12 cellular contexts compared by ENCODE assay signal in genomic region chr3:112647122-112647521, GRCh38. TPM values are rescaled to one million over a fixed set of nuclear protein-coding genes. Genes with fewer than 3 reads are reported as not detected.
DNase-seq lines count a peak whose midpoint lies in the region; ATAC-seq, FAIRE-seq and TF ChIP-seq lines count a peak whose summit lies in the region.
"Had no signal": no experiment of that assay in that cellular context is flagged by ENCODE, and none has a peak within 500 bp of the region (broad histone marks: within the 10 kb centered on the region; RNA-seq: fewer than 3 reads in every experiment).

No MANE protein-coding gene starts in this region.

- no peak for TF ChIP-seq POLR2A in endothelial cell of umbilical vein (IDR thresholded peaks at IDR 0.05; ENCODE audit: low read depth, low read length)

- no peak for FAIRE-seq in endothelial cell of umbilical vein (lab: Jason Lieb, UNC)

- no peaks in the 10 kb centered on the region for H4K20me1 ChIP-seq in endothelial cell of umbilical vein (replicated peaks; ENCODE audit: control insufficient read depth, extremely low read depth, insufficient read depth, low read length)

- POLR2A ChIA-PET in endothelial cell of umbilical vein (lab: Charles Lee): no interaction called here

- CTCF ChIA-PET in endothelial cell of umbilical vein (lab: Charles Lee): interaction anchor here (1.0 to 7.9 kb wide), 4 partner anchors 65 to 333 kb away, joined by 4 to 95 read pairs (median 6); no protein-coding TSS in a partner anchor

- no peak overlapping the region for H3K4me2 ChIP-seq in endothelial cell of umbilical vein (ENCODE audit: insufficient read depth, low read length)

- no peaks in the 10 kb centered on the region for H3K27me3 ChIP-seq in endothelial cell of umbilical vein (ENCODE audit: control insufficient read depth in 2 of 2, insufficient read depth in 2 of 2, low read length in 2 of 2)

- dilution Hi-C loops in endothelial cell of umbilical vein (cut with MboI; ENCODE audit: extremely low pct_ligation_motif_present, low sequenced_read_pairs): no loop called here

- ATAC-seq in T-helper 17 cell: no peak
- ATAC-seq: natural killer cell treated with Interleukin-12 subunit alpha and Interleukin-12 subunit beta and Interleukin-15 and Interleukin-18, amount 100 ng/mL, for 72 hours had no signal

- no peak overlapping the region for H3K9ac ChIP-seq in endothelial cell of umbilical vein (replicated peaks; ENCODE audit: extremely low read depth, insufficient read depth, low read length)

- H3K27ac Mint-ChIP-seq in T-helper 17 cell: no peak overlapping the region

- peaks cover 11% of the 10 kb centered on the region for H3K27me3 Mint-ChIP-seq in T-helper 17 cell

- H3K4me3 Mint-ChIP-seq in T-helper 17 cell: no peak overlapping the region
- H3K4me3 Mint-ChIP-seq: natural killer cell treated with Interleukin-12 subunit alpha and Interleukin-12 subunit beta and Interleukin-15 and Interleukin-18, amount 100 ng/mL, for 72 hours had no signal

- H3K9me1 ChIP-seq in endothelial cell of umbilical vein (replicated peaks; ENCODE audit: control insufficient read depth, extremely low read depth, insufficient read depth, low read length): no peaks in the 10 kb centered on the region

- no peak for TF ChIP-seq CTCF in endothelial cell of umbilical vein (IDR thresholded peaks at IDR 0.05; ENCODE audit: extremely low read depth in 1 of 2, insufficient read depth in 1 of 2, low read depth in 1 of 2, low read length in 2 of 2)

- H3K4me1 ChIP-seq in endothelial cell of umbilical vein (ENCODE audit: control insufficient read depth, extremely low read depth, insufficient read depth, low read length): peaks cover 6% of the 10 kb centered on the region

- H3K4me1 Mint-ChIP-seq in T-helper 17 cell: peaks cover 14% of the 10 kb centered on the region

- BruUV-seq in endothelial cell of umbilical vein (replicated peaks; lab: Mats Ljungman, UMichigan): no TSS peak

- H3K27ac ChIP-seq in endothelial cell of umbilical vein (ENCODE audit: insufficient read depth, low read depth, low read length) (no peak overlapping the region), caudate nucleus (ENCODE audit: low read depth, low read length) (no peak overlapping the region)

- H3K79me2 ChIP-seq in endothelial cell of umbilical vein (ENCODE audit: control insufficient read depth, insufficient read depth, low read length): no peaks in the 10 kb centered on the region

- peak; percentile 66 for DNase-seq in AG08396 (ENCODE audit: low spot score)
- peak; percentile 96 for DNase-seq in LHCN-M2 (ENCODE audit: low read depth)
- peak; percentile 35 for DNase-seq in endothelial cell of umbilical vein (ENCODE audit: low read depth, low spot score)
- DNase-seq in lung microvascular endothelial cell (ENCODE audit: low read depth in 2 of 2): peak; percentile 24 to 51
- DNase-seq in pons (ENCODE audit: low spot score): no peak
- no peak for DNase-seq in caudate nucleus (lab: John Stamatoyannopoulos, UW)
- DNase-seq in amygdala (lab: John Stamatoyannopoulos, UW): no peak
- no peak for DNase-seq in T-helper 17 cell
- DNase-seq: COR-L47; effector memory CD4-positive, alpha-beta T cell; NCI-H2107 had no signal

- H3K36me3 Mint-ChIP-seq in T-helper 17 cell (ENCODE audit: low read depth): peaks cover 3% of the 10 kb centered on the region
- H3K36me3 Mint-ChIP-seq: natural killer cell treated with Interleukin-12 subunit alpha and Interleukin-12 subunit beta and Interleukin-15 and Interleukin-18, amount 100 ng/mL, for 72 hours had no signal

- intact Hi-C loops in endothelial cell of umbilical vein (cut with micrococcal nuclease): no loop called here

- H3K4me3 ChIP-seq in endothelial cell of umbilical vein (replicated peaks in 1 of 3; ENCODE audit: insufficient read depth in 1 of 3, low read depth in 1 of 3, low read length in 3 of 3): no peak overlapping the region

- H3K36me3 ChIP-seq in endothelial cell of umbilical vein (ENCODE audit: control insufficient read depth in 2 of 2, extremely low read depth in 1 of 2, insufficient read depth in 2 of 2, low read length in 2 of 2): no peaks in the 10 kb centered on the region

- H3K9me3 ChIP-seq in endothelial cell of umbilical vein (replicated peaks; ENCODE audit: control insufficient read depth, insufficient read depth, low read length) (no peaks in the 10 kb centered on the region), T-helper 17 cell (ENCODE audit: control insufficient read depth, low read length, poor library complexity, severe bottlenecking) (no peaks in the 10 kb centered on the region)

- no peak overlapping the region for H2AFZ ChIP-seq in endothelial cell of umbilical vein (ENCODE audit: low read depth, low read length)

TF ChIP-seq in endothelial cell of umbilical vein, 7 proteins besides CTCF, POLR2A, EP300 and RAD21:
- TF ChIP-seq GATA2 (IDR thresholded peaks at IDR 0.05; ENCODE audit: insufficient read depth, insufficient read length, low read depth, low read length) (no peak), FOS (IDR thresholded peaks at IDR 0.05; ENCODE audit: borderline replicate concordance, insufficient read depth, low read length) (no peak), POLR2AphosphoS5 (IDR thresholded peaks at IDR 0.05; ENCODE audit: insufficient read depth, low read depth, low read length) (no peak), MAX (IDR thresholded peaks at IDR 0.05; ENCODE audit: insufficient read depth, insufficient read length) (no peak), MYC (IDR thresholded peaks at IDR 0.05; ENCODE audit: low read depth, low read length) (no peak), EZH2 (IDR thresholded peaks at IDR 0.05; ENCODE audit: borderline replicate concordance, low read depth, low read length, severe bottlenecking) (no peak), JUN (IDR thresholded peaks at IDR 0.05; ENCODE audit: borderline replicate concordance, insufficient read depth, insufficient read length, low read depth) (no peak)

RNA-seq across cellular contexts. Expression of gene CCDC80, which starts 6.2 kb away (rescaled TPM):
- total RNA-seq in LHCN-M2 (2014; rRNA removed) (96.0 and 137 TPM in 2 replicates), endothelial cell of umbilical vein (59.3 and 77.2 TPM in 2 replicates), lung microvascular endothelial cell (5.2 and 14.4 TPM in 2 replicates), T-helper 17 cell (not detected)
- 544 TPM for polyA plus RNA-seq in LHCN-M2 (2012)
- 18.5 and 28.4 TPM in 2 replicates for polyA plus RNA-seq in endothelial cell of umbilical vein
- polyA plus RNA-seq in endothelial cell of umbilical vein (2011; cell fraction: cytosol; rRNA removed): 30.5 and 33.6 TPM in 2 replicates
- polyA plus RNA-seq in endothelial cell of umbilical vein (2011; cell fraction: nucleus; rRNA removed): 26.1 and 32.0 TPM in 2 replicates
- polyA plus RNA-seq in endothelial cell of umbilical vein (2012): 60.7 and 70.8 TPM in 2 replicates
- 41.9 and 60.5 TPM in 2 replicates for polyA minus RNA-seq in endothelial cell of umbilical vein
- polyA minus RNA-seq in endothelial cell of umbilical vein (2011; cell fraction: cytosol; rRNA and poly(A)+ RNA removed): not detected
- polyA minus RNA-seq in endothelial cell of umbilical vein (2011; cell fraction: nucleus; rRNA and poly(A)+ RNA removed): 15.3 and 24.0 TPM in 2 replicates

Comparison
In these comparisons a context has a peak if more than half of its experiments do, and no peak if none do; other contexts are left out.
1. DNase-seq: peak in AG08396 (single experiment), LHCN-M2 (single experiment), endothelial cell of umbilical vein (single experiment) and lung microvascular endothelial cell (2 of 2); none in pons (single experiment), caudate nucleus (0 of 61), amygdala (0 of 56) and T-helper 17 cell (0 of 3).